In genomic region chr13:80524447-80525215, GRCh38 we compare ENCODE assay signal across 19 cellular contexts.
DNase-seq lines count a peak whose midpoint lies in the region; ATAC-seq, FAIRE-seq and TF ChIP-seq lines count a peak whose summit lies in the region.
"Had no signal": no experiment of that assay in that cellular context is flagged by ENCODE, and none has a peak within 500 bp of the region (broad histone marks: within the 10 kb centered on the region; RNA-seq: fewer than 3 reads in every experiment).

No MANE protein-coding gene starts in this region.

- H3K79me2 ChIP-seq in endothelial cell of umbilical vein (ENCODE audit: control insufficient read depth, insufficient read depth, low read length): no peaks in the 10 kb centered on the region

- dilution Hi-C loops in endothelial cell of umbilical vein (cut with MboI; ENCODE audit: extremely low pct_ligation_motif_present, low sequenced_read_pairs): no loop called here

- no TSS peak for BruUV-seq in endothelial cell of umbilical vein (replicated peaks; lab: Mats Ljungman, UMichigan)

- no peak overlapping the region for H2AFZ ChIP-seq in endothelial cell of umbilical vein (ENCODE audit: low read depth, low read length)

- CTCF ChIA-PET in RWPE1 (lab: Yijun Ruan, JAX): no interaction called here
- CTCF ChIA-PET in endothelial cell of umbilical vein (lab: Charles Lee): interaction anchor here (0.6 to 1.4 kb wide), 5 partner anchors 9 to 182 kb away, joined by 3 read pairs; no protein-coding TSS in a partner anchor

- no peak for ATAC-seq in left colon
- ATAC-seq: A549 had no signal

- no peak for TF ChIP-seq POLR2A in endothelial cell of umbilical vein (IDR thresholded peaks at IDR 0.05; ENCODE audit: low read depth, low read length)

- intact Hi-C loops in endothelial cell of umbilical vein (cut with micrococcal nuclease): loop anchor here (5.0 kb wide), 2 partner anchors 108 to 182 kb away; partner anchors contain the start of gene SPRY2
- intact Hi-C loops in left ventricle myocardium inferior (cut with micrococcal nuclease): no loop called here
- intact Hi-C loops in left colon (cut with DNase I, micrococcal nuclease): no loop called here

- peaks cover 31% of the 10 kb centered on the region for H3K4me1 ChIP-seq in endothelial cell of umbilical vein (ENCODE audit: control insufficient read depth, extremely low read depth, insufficient read depth, low read length)
- no peaks in the 10 kb centered on the region for H3K4me1 ChIP-seq in left ventricle myocardium inferior
- H3K4me1 ChIP-seq: A549, Caco-2 had no signal

- H3K9me3 ChIP-seq in endothelial cell of umbilical vein (replicated peaks; ENCODE audit: control insufficient read depth, insufficient read depth, low read length): no peaks in the 10 kb centered on the region
- peaks cover 32% of the 10 kb centered on the region for H3K9me3 ChIP-seq in left ventricle myocardium inferior (replicated peaks)
- H3K9me3 ChIP-seq: A549, Caco-2, MG63 had no signal

- DNase-seq in ELR (ENCODE audit: low read depth) (peak; percentile 35), RWPE1 (ENCODE audit: low spot score) (peak; percentile 24), endothelial cell of umbilical vein (ENCODE audit: low read depth, low spot score) (peak; percentile 55), glomerular endothelial cell (ENCODE audit: extremely low read depth, low read depth, low spot score) (peak; percentile 16), left ventricle myocardium inferior (no peak), COLO668 (lab: John Stamatoyannopoulos, UW; ENCODE audit: unreplicated experiment) (no peak), SKM-1 treated with dmso at 0.1 percent for 144 hours (lab: John Stamatoyannopoulos, UW; ENCODE audit: unreplicated experiment) (no peak), left colon (no peak)
- DNase-seq: Caco-2, GOT3, KG1, MG63, NCI-H1092 treated with DMSO at 0.1 percent for 48 hours, NCI-H1694 treated with DMSO at 0.1 percent for 48 hours, NCI-H446 treated with DMSO at 0.1 percent for 48 hours, NCI-H774, Right ventricle myocardium superior had no signal

- peak; percentile 55 for FAIRE-seq in endothelial cell of umbilical vein (lab: Jason Lieb, UNC)
- FAIRE-seq: A549 had no signal

- H3K27ac ChIP-seq in RWPE1 (no peak overlapping the region), endothelial cell of umbilical vein (ENCODE audit: insufficient read depth, low read depth, low read length) (no peak overlapping the region), left ventricle myocardium inferior (replicated peaks) (no peak overlapping the region)
- H3K27ac ChIP-seq: A549, HL-60 had no signal

- POLR2A ChIA-PET in RWPE1 (lab: Yijun Ruan, JAX; ENCODE audit: low non-redundant PET): no interaction called here
- POLR2A ChIA-PET in endothelial cell of umbilical vein (lab: Charles Lee): no interaction called here

- TF ChIP-seq CTCF in RWPE1 (conservative IDR thresholded peaks at IDR 0.05; ENCODE audit: low read depth) (no peak), endothelial cell of umbilical vein (IDR thresholded peaks at IDR 0.05; ENCODE audit: extremely low read depth in 1 of 2, insufficient read depth in 1 of 2, low read depth in 1 of 2, low read length in 2 of 2) (no peak), left ventricle myocardium inferior (IDR thresholded peaks at IDR 0.05; ENCODE audit: borderline replicate concordance) (no peak)

- H3K4me2 ChIP-seq in endothelial cell of umbilical vein (ENCODE audit: insufficient read depth, low read length): peak overlapping the region; percentile 10
- H3K4me2 ChIP-seq: A549 had no signal

- H4K20me1 ChIP-seq in endothelial cell of umbilical vein (replicated peaks; ENCODE audit: control insufficient read depth, extremely low read depth, insufficient read depth, low read length): no peaks in the 10 kb centered on the region

- H3K9me1 ChIP-seq in endothelial cell of umbilical vein (replicated peaks; ENCODE audit: control insufficient read depth, extremely low read depth, insufficient read depth, low read length): no peaks in the 10 kb centered on the region

- H3K9ac ChIP-seq in endothelial cell of umbilical vein (replicated peaks; ENCODE audit: extremely low read depth, insufficient read depth, low read length): no peak overlapping the region

- no peaks in the 10 kb centered on the region for H3K27me3 ChIP-seq in endothelial cell of umbilical vein (ENCODE audit: control insufficient read depth in 2 of 2, insufficient read depth in 2 of 2, low read length in 2 of 2)
- no peaks in the 10 kb centered on the region for H3K27me3 ChIP-seq in left ventricle myocardium inferior (ENCODE audit: low read depth)
- H3K27me3 ChIP-seq: MG63 had no signal

- no peaks in the 10 kb centered on the region for H3K36me3 ChIP-seq in endothelial cell of umbilical vein (ENCODE audit: control insufficient read depth in 2 of 2, extremely low read depth in 1 of 2, insufficient read depth in 2 of 2, low read length in 2 of 2)
- H3K36me3 ChIP-seq in left ventricle myocardium inferior: no peaks in the 10 kb centered on the region
- H3K36me3 ChIP-seq: MG63 had no signal

- H3K4me3 ChIP-seq in endothelial cell of umbilical vein (replicated peaks in 1 of 3; ENCODE audit: insufficient read depth in 1 of 3, low read depth in 1 of 3, low read length in 3 of 3) (no peak overlapping the region), left ventricle myocardium inferior (no peak overlapping the region)
- H3K4me3 ChIP-seq: A549, MG63 had no signal

TF ChIP-seq in endothelial cell of umbilical vein, 7 proteins besides CTCF, POLR2A, EP300 and RAD21:
- peak; percentile 48 for TF ChIP-seq JUN (IDR thresholded peaks at IDR 0.05; ENCODE audit: borderline replicate concordance, insufficient read depth, insufficient read length, low read depth)
- no peak for TF ChIP-seq MAX (IDR thresholded peaks at IDR 0.05; ENCODE audit: insufficient read depth, insufficient read length)
- TF ChIP-seq POLR2AphosphoS5 (IDR thresholded peaks at IDR 0.05; ENCODE audit: insufficient read depth, low read depth, low read length): peak; percentile 31
- peak; percentile 73 for TF ChIP-seq FOS (IDR thresholded peaks at IDR 0.05; ENCODE audit: borderline replicate concordance, insufficient read depth, low read length)
- TF ChIP-seq MYC (IDR thresholded peaks at IDR 0.05; ENCODE audit: low read depth, low read length): no peak
- no peak for TF ChIP-seq EZH2 (IDR thresholded peaks at IDR 0.05; ENCODE audit: borderline replicate concordance, low read depth, low read length, severe bottlenecking)
- TF ChIP-seq GATA2 (IDR thresholded peaks at IDR 0.05; ENCODE audit: insufficient read depth, insufficient read length, low read depth, low read length): no peak

Comparison
In these comparisons a context has a peak if more than half of its experiments do, and no peak if none do; other contexts are left out.
1. DNase-seq: peak in ELR (single experiment), RWPE1 (single experiment), endothelial cell of umbilical vein (single experiment) and glomerular endothelial cell (single experiment); none in left ventricle myocardium inferior (single experiment), COLO668 (single experiment), SKM-1 treated with dmso at 0.1 percent for 144 hours (single experiment) and left colon (0 of 2).